ENCODE assay signal across 19 cellular contexts in the genomic region with DNA sequence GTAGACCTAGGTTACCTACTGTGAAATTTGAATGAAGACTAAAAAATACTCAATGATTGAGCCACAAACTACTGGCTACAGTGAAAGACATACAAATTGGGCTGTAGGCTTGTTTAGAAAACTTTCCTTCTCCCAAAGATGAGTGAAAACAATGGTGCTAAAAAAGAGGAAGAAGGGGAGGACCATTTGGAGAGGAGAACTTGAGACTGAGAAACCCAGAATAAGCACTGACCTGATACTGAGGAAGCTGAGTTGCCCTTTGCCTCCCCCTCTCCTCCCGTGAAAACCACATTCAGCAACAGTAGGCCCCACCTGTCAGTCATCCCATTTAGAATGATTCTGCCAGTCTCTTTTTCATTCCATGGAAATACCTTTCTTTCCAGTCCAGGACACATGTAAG.
"Had no signal": no experiment of that assay in that cellular context is flagged by ENCODE, and none has a peak within 500 bp of the region (broad histone marks: within the 10 kb centered on the region; RNA-seq: fewer than 3 reads in every experiment).

No MANE protein-coding gene starts in this region.

- H3K4me3 ChIP-seq: coronary artery, heart right ventricle, mucosa of descending colon, right atrium auricular region, stomach, thoracic aorta, transverse colon had no signal

- H3K4me1 ChIP-seq: foreskin keratinocyte, right atrium auricular region, stomach, transverse colon had no signal

- H3K27ac ChIP-seq: coronary artery, foreskin keratinocyte, heart right ventricle, right atrium auricular region, stomach, thoracic aorta, transverse colon had no signal

- H3K36me3 ChIP-seq: heart right ventricle, right atrium auricular region, stomach, thoracic aorta, transverse colon had no signal

- H3K9me3 ChIP-seq: mucosa of descending colon, thoracic aorta, transverse colon had no signal

- H3K27me3 ChIP-seq: foreskin keratinocyte, heart right ventricle, right atrium auricular region, stomach, transverse colon had no signal

- DNase-seq: effector CD4-positive, alpha-beta T cell; endodermal cell; erythroblast; foreskin keratinocyte; heart right ventricle; hypothalamus; kidney glomerular epithelial cell; mammary epithelial cell; mucosa of descending colon; natural killer cell; small intestine; stimulated activated CD4-positive, alpha-beta T cell treated with anti-CD3 and anti-CD28 coated beads, Interleukin-12 subunit alpha, Interleukin-12 subunit beta, amount 100 ng/mL, for 4 hours; stimulated activated naive CD4-positive, alpha-beta T cell; stomach; substantia nigra; transverse colon had no signal

- ATAC-seq: foreskin keratinocyte, heart right ventricle, mucosa of descending colon, natural killer cell had no signal
